Comparison of ENCODE assay signal across 10 cellular contexts in the genomic region with DNA sequence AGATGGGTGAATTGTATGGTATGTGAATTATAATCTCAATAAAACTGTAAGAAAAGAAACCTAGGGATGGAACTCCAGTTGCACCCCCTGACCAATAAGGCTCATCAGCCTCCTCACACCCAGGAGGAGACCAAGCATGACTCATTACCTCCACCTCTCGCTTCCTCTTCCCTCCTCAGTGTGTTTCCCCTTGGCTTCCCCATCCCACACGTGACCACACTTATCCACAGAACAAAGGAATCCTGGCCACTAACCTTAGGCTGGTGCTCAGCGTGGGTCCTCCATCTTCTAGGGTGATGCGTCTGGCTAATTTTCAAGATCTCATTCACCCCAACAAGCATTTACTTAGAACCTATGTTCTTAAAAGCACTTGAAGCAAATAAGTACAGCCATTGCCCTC. TPM values are rescaled to one million over a fixed set of nuclear protein-coding genes. Genes with fewer than 3 reads are reported as not detected.
A peak's percentile ranks its signal among the peaks of the same experiment; 100 is the strongest.
DNase-seq lines count a peak whose midpoint lies in the region; ATAC-seq, FAIRE-seq and TF ChIP-seq lines count a peak whose summit lies in the region.
"Had no signal": no experiment of that assay in that cellular context is flagged by ENCODE, and none has a peak within 500 bp of the region (broad histone marks: within the 10 kb centered on the region; RNA-seq: fewer than 3 reads in every experiment).

No MANE protein-coding gene starts in this region.

- H3K23ac ChIP-seq in H9 (ENCODE audit: insufficient read length, low read depth, low read length) = no peak overlapping the region

- H2AFZ ChIP-seq in H9 (ENCODE audit: low read length) = no peak overlapping the region
- no peak overlapping the region for H2AFZ ChIP-seq in OCI-LY7 (ENCODE audit: low read length)

- BruUV-seq in OCI-LY7 (replicated peaks; lab: Mats Ljungman, UMichigan) = no TSS peak

- intact Hi-C loops in OCI-LY7 (cut with micrococcal nuclease; ENCODE audit: unreplicated experiment) = no loop called here

- no peak for TF ChIP-seq CTCF in H9 (conservative IDR thresholded peaks at IDR 0.05)
- TF ChIP-seq CTCF in OCI-LY7 (conservative IDR thresholded peaks at IDR 0.05; ENCODE audit: low read length) = no peak

- 0 out of 7 replicates have a peak, but pooled peaks cover 0 to 3% (median 0%) of the 10 kb centered on the region in 3 experiments for H3K36me3 Mint-ChIP-seq in H9 (ENCODE audit: insufficient read depth in 1 of 3, low read depth in 3 of 3)
- no peaks in the 10 kb centered on the region for H3K36me3 Mint-ChIP-seq in central memory CD8-positive, alpha-beta T cell (ENCODE audit: insufficient read depth)
- H3K36me3 Mint-ChIP-seq in effector memory CD8-positive, alpha-beta T cell (ENCODE audit: insufficient read depth) = peaks cover 3% of the 10 kb centered on the region

- H3K27me3 Mint-ChIP-seq in H9 (ENCODE audit: low read depth) = no peaks in the 10 kb centered on the region; the same call in 1 of the 2 replicates
- H3K27me3 Mint-ChIP-seq in central memory CD8-positive, alpha-beta T cell = no peaks in the 10 kb centered on the region
- no peaks in the 10 kb centered on the region for H3K27me3 Mint-ChIP-seq in effector memory CD8-positive, alpha-beta T cell

- H3K18ac ChIP-seq in H9 (ENCODE audit: insufficient read length, low read depth, low read length) = no peak overlapping the region

- no peaks in the 10 kb centered on the region for H3K36me3 ChIP-seq in OCI-LY7 (ENCODE audit: insufficient read depth, low read length)

- ATAC-seq in central memory CD8-positive, alpha-beta T cell (replicated peaks; ENCODE audit: extremely low read depth, poor library complexity, severe bottlenecking) = no peak
- ATAC-seq in effector memory CD8-positive, alpha-beta T cell (replicated peaks) = no peak

- no peaks in the 10 kb centered on the region for H3K9me3 ChIP-seq in H9 (ENCODE audit: control insufficient read depth, low read depth, low read length)
- H3K9me3 ChIP-seq in OCI-LY7 (ENCODE audit: low read length) = 0 out of 2 replicates have a peak, but pooled peaks cover 4% of the 10 kb centered on the region

- H4K91ac ChIP-seq in H9 (ENCODE audit: insufficient read length, low read depth, low read length) = no peak overlapping the region

- no peak overlapping the region for H2BK5ac ChIP-seq in H9 (ENCODE audit: insufficient read length, low read length)

- H3K4me3 Mint-ChIP-seq in H9 = no peak overlapping the region
- no peak overlapping the region for H3K4me3 Mint-ChIP-seq in central memory CD8-positive, alpha-beta T cell
- H3K4me3 Mint-ChIP-seq in effector memory CD8-positive, alpha-beta T cell = no peak overlapping the region

- no peaks in the 10 kb centered on the region for H4K20me1 ChIP-seq in H9 (ENCODE audit: control insufficient read depth, insufficient read depth, insufficient read length)
- H4K20me1 ChIP-seq in OCI-LY7 (ENCODE audit: insufficient read depth, low read length) = no peaks in the 10 kb centered on the region

- no peak overlapping the region for H3K56ac ChIP-seq in H9 (ENCODE audit: insufficient read length, low read depth, low read length)

- H3K79me2 ChIP-seq in H9 (ENCODE audit: insufficient read depth, low read length) = no peaks in the 10 kb centered on the region
- no peaks in the 10 kb centered on the region for H3K79me2 ChIP-seq in OCI-LY7 (ENCODE audit: insufficient read depth, low read depth, low read length)

- no peak overlapping the region for H4K5ac ChIP-seq in H9 (ENCODE audit: insufficient read length, low read depth, low read length)

- H3K4me1 ChIP-seq in H9 (ENCODE audit: insufficient read depth, low read length) (no peaks in the 10 kb centered on the region; the same call in 1 of the 2 replicates), OCI-LY7 (ENCODE audit: insufficient read depth, low read length, poor library complexity, severe bottlenecking) (no peaks in the 10 kb centered on the region)

- no peaks in the 10 kb centered on the region for H3K79me1 ChIP-seq in H9 (ENCODE audit: insufficient read depth, low read depth, low read length, poor library complexity, severe bottlenecking)

- H2AK5ac ChIP-seq in H9 (ENCODE audit: insufficient read length, low read length) = no peak overlapping the region

- POLR2A ChIA-PET in OCI-LY7 (lab: Charles Lee) = no interaction called here

- DNase-seq in H9 (peak; percentile 18), RCC 7860 (ENCODE audit: low spot score) (peak; percentile 7), OCI-LY7 (ENCODE audit: low spot score) (no peak), globus pallidus (ENCODE audit: low spot score) (no peak)
- DNase-seq in central memory CD8-positive, alpha-beta T cell (ENCODE audit: low spot score in 2 of 2) = no peak
- peak; percentile 6 for DNase-seq in stimulated activated CD8-positive, alpha-beta memory T cell treated with anti-CD3 and anti-CD28 coated beads, Interleukin-12 subunit alpha, Interleukin-12 subunit beta, amount 100 ng/mL, for 4 hours (ENCODE audit: low read depth)
- DNase-seq in effector memory CD8-positive, alpha-beta T cell = no peak
- DNase-seq: DMS53, foreskin fibroblast, NCI-H187 had no signal

- CTCF ChIA-PET in OCI-LY7 (lab: Charles Lee; ENCODE audit: unreplicated experiment) = no interaction called here

- no peak overlapping the region for H2BK120ac ChIP-seq in H9 (ENCODE audit: low read depth, low read length, poor library complexity, severe bottlenecking)

- no peaks in the 10 kb centered on the region for H3K27me3 ChIP-seq in H9 (ENCODE audit: insufficient read depth, low read length)

- H3K4me1 Mint-ChIP-seq in H9 = 0 out of 4 replicates have a peak, but pooled peaks cover 0 to 2% of the 10 kb centered on the region in 2 experiments
- H3K4me1 Mint-ChIP-seq in central memory CD8-positive, alpha-beta T cell = peaks cover 6% of the 10 kb centered on the region
- H3K4me1 Mint-ChIP-seq in effector memory CD8-positive, alpha-beta T cell (ENCODE audit: low read depth in 2 of 2) = peaks cover 3 to 7% of the 10 kb centered on the region in 2 donors

- H3K9me3 Mint-ChIP-seq in H9 = peaks cover 8 to 9% of the 10 kb centered on the region in 2 experiments; a peak in 4 of 5 replicates
- no peaks in the 10 kb centered on the region for H3K9me3 Mint-ChIP-seq in central memory CD8-positive, alpha-beta T cell
- no peaks in the 10 kb centered on the region for H3K9me3 Mint-ChIP-seq in effector memory CD8-positive, alpha-beta T cell

- H2BK15ac ChIP-seq in H9 (ENCODE audit: low read depth, low read length) = no peak overlapping the region

- H3K27ac ChIP-seq in H9 (ENCODE audit: insufficient read length, low read depth, low read length) (no peak overlapping the region), OCI-LY7 (ENCODE audit: low read depth, low read length, poor library complexity, severe bottlenecking) (no peak overlapping the region)

- H2BK12ac ChIP-seq in H9 (ENCODE audit: insufficient read length, low read depth, low read length) = no peak overlapping the region

- no peak overlapping the region for H3K14ac ChIP-seq in H9 (ENCODE audit: insufficient read depth, low read length)

- no peak overlapping the region for H3K4me3 ChIP-seq in OCI-LY7 (ENCODE audit: low read depth, low read length, poor library complexity, severe bottlenecking)

- H3K27ac Mint-ChIP-seq in H9 = no peak overlapping the region
- H3K27ac Mint-ChIP-seq in central memory CD8-positive, alpha-beta T cell (ENCODE audit: low read depth) = peak overlapping the region; percentile 4
- no peak overlapping the region for H3K27ac Mint-ChIP-seq in effector memory CD8-positive, alpha-beta T cell

- no peak overlapping the region for H3K9ac ChIP-seq in H9 (ENCODE audit: extremely low read depth, insufficient read length, low read length)

- no peaks in the 10 kb centered on the region for H3K9me2 ChIP-seq in OCI-LY7 (ENCODE audit: insufficient read depth, low read length)

- H3T11ph ChIP-seq in H9 (ENCODE audit: low read length) = no peak overlapping the region

- H4K8ac ChIP-seq in H9 (replicated peaks; ENCODE audit: insufficient read length, low read depth, low read length) = no peak overlapping the region

- no peak overlapping the region for H2BK20ac ChIP-seq in H9 (ENCODE audit: low read depth, low read length, poor library complexity, severe bottlenecking)

- no peaks in the 10 kb centered on the region for H3K23me2 ChIP-seq in H9 (ENCODE audit: insufficient read length, low read depth, low read length, poor library complexity, severe bottlenecking)

- no peak overlapping the region for H3K4ac ChIP-seq in H9 (ENCODE audit: low read depth, low read length)

- H3K4me2 ChIP-seq in H9 (ENCODE audit: insufficient read depth, insufficient read length, low read length) (no peak overlapping the region), OCI-LY7 (ENCODE audit: low read length) (no peak overlapping the region)

- FAIRE-seq in RCC 7860 (lab: Jason Lieb, UNC) = no peak

- WGBS in H9 (ENCODE audit: extremely low coverage, insufficient read length, low lambda C conversion rate) = no CpG with 5 or more reads among the region's 4 CpGs

RNA-seq across cellular contexts. Expression of a gene that starts 36.2 kb away (rescaled TPM):
- 7.6 and 7.8 TPM in 2 replicates for total RNA-seq in H9 (2021)
- total RNA-seq in OCI-LY7 (2014; rRNA removed; shearing (Covaris generic)) = 7.1 and 12.3 TPM in 2 replicates
- total RNA-seq in OCI-LY7 (2022) = 21.2 and 22.8 TPM in 2 replicates

Comparison
In these comparisons a context has a peak if more than half of its experiments do, and no peak if none do; other contexts are left out.
1. DNase-seq: peak in H9 (single experiment), RCC 7860 (single experiment) and stimulated activated CD8-positive, alpha-beta memory T cell treated with anti-CD3 and anti-CD28 coated beads, Interleukin-12 subunit alpha, Interleukin-12 subunit beta, amount 100 ng/mL, for 4 hours (single experiment); none in central memory CD8-positive, alpha-beta T cell (0 of 2), effector memory CD8-positive, alpha-beta T cell (0 of 3), OCI-LY7 (single experiment) and globus pallidus (single experiment).